ENCODE assay signal across 11 cellular contexts in genomic region chr10:102631525-102632393, GRCh38. TPM values are rescaled to one million over a fixed set of nuclear protein-coding genes. Genes with fewer than 3 reads are reported as not detected.
DNase-seq lines count a peak whose midpoint lies in the region; ATAC-seq and TF ChIP-seq lines count a peak whose summit lies in the region.
"Had no signal": no experiment of that assay in that cellular context is flagged by ENCODE, and none has a peak within 500 bp of the region (broad histone marks: within the 10 kb centered on the region; RNA-seq: fewer than 3 reads in every experiment).

No MANE protein-coding gene starts in this region.

- intact Hi-C loops in ascending aorta (cut with DNase I), result no loop called here
- intact Hi-C loops in transverse colon (cut with DNase I; ENCODE audit: low total_unique reads), result no loop called here
- intact Hi-C loops in Calu3 (cut with micrococcal nuclease; ENCODE audit: unreplicated experiment), result no loop called here

- H3K4me1 Mint-ChIP-seq in activated naive CD8-positive, alpha-beta T cell (ENCODE audit: low read depth), result peaks cover 49% of the 10 kb centered on the region
- H3K4me1 Mint-ChIP-seq in activated naive CD8-positive, alpha-beta T cell treated with anti-CD3 and anti-CD28 coated beads, Interleukin-2, amount 50 U/mL, for 24 hours, result peaks cover 39% of the 10 kb centered on the region
- H3K4me1 Mint-ChIP-seq in mesothelial cell of epicardium (peaks cover 78% of the 10 kb centered on the region), Calu3 (ENCODE audit: low read depth, unreplicated experiment) (peaks cover 82% of the 10 kb centered on the region)

- no peaks in the 10 kb centered on the region for H3K9me3 Mint-ChIP-seq in activated naive CD8-positive, alpha-beta T cell (ENCODE audit: low read depth)
- H3K9me3 Mint-ChIP-seq in activated naive CD8-positive, alpha-beta T cell treated with anti-CD3 and anti-CD28 coated beads, Interleukin-2, amount 50 U/mL, for 24 hours, result no peaks in the 10 kb centered on the region
- H3K9me3 Mint-ChIP-seq in mesothelial cell of epicardium (no peaks in the 10 kb centered on the region), Calu3 (ENCODE audit: low read depth, unreplicated experiment) (no peaks in the 10 kb centered on the region)

- in situ Hi-C loops in transverse colon (cut with MboI; ENCODE audit: low pct_ligation_motif_present in 1 of 4, low pct_unique_long_range_greater_than_20kb in 1 of 4, low sequenced_read_pairs in 3 of 4), result no loop called here
- in situ Hi-C loops in G401 (cut with HindIII; ENCODE audit: low sequenced_read_pairs), result no loop called here

- TF ChIP-seq CTCF in ascending aorta (IDR thresholded peaks at IDR 0.05), result no peak
- TF ChIP-seq CTCF in mesothelial cell of epicardium (IDR thresholded peaks at IDR 0.05; ENCODE audit: unreplicated experiment), result no peak
- no peak for TF ChIP-seq CTCF in transverse colon (IDR thresholded peaks at IDR 0.05)
- no peak for TF ChIP-seq CTCF in Calu3 (IDR thresholded peaks at IDR 0.05; ENCODE audit: unreplicated experiment)

- 72 to 100% methylated on average over 3 to 7 of the region's 10 CpGs for WGBS in transverse colon (ENCODE audit: low coverage in 1 of 2), 2 donors

- CTCF ChIA-PET in Calu3 (lab: Charles Lee), result interaction anchor here (0.6 kb wide), 1 partner anchor 247 kb away, joined by 5 read pairs; no protein-coding TSS in a partner anchor

- no peak for TF ChIP-seq POLR2A in transverse colon (IDR thresholded peaks at IDR 0.05)

- TF ChIP-seq EP300 in transverse colon (IDR thresholded peaks at IDR 0.05; ENCODE audit: low read depth), result no peak

- BruUV-seq in Calu3 (replicated peaks; lab: Mats Ljungman, UMichigan), result no TSS peak

- H3K4me3 Mint-ChIP-seq in activated naive CD8-positive, alpha-beta T cell, result no peak overlapping the region
- no peak overlapping the region for H3K4me3 Mint-ChIP-seq in activated naive CD8-positive, alpha-beta T cell treated with anti-CD3 and anti-CD28 coated beads, Interleukin-2, amount 50 U/mL, for 24 hours
- no peak overlapping the region for H3K4me3 Mint-ChIP-seq in mesothelial cell of epicardium
- no peak overlapping the region for H3K4me3 Mint-ChIP-seq in Calu3 (ENCODE audit: low read depth, unreplicated experiment)

- H3K4me1 ChIP-seq in ascending aorta (peaks cover 36 to 62% of the 10 kb centered on the region in 2 donors), transverse colon (peaks cover 41 to 69% (median 52%) of the 10 kb centered on the region in 4 donors)

- no peaks in the 10 kb centered on the region for H3K9me3 ChIP-seq in ascending aorta
- no peaks in the 10 kb centered on the region for H3K9me3 ChIP-seq in transverse colon

- H3K27me3 ChIP-seq in ascending aorta, result no peaks in the 10 kb centered on the region
- H3K27me3 ChIP-seq in transverse colon, result no peaks in the 10 kb centered on the region

- H3K27me3 Mint-ChIP-seq in activated naive CD8-positive, alpha-beta T cell, result no peaks in the 10 kb centered on the region
- no peaks in the 10 kb centered on the region for H3K27me3 Mint-ChIP-seq in activated naive CD8-positive, alpha-beta T cell treated with anti-CD3 and anti-CD28 coated beads, Interleukin-2, amount 50 U/mL, for 24 hours
- no peaks in the 10 kb centered on the region for H3K27me3 Mint-ChIP-seq in mesothelial cell of epicardium (ENCODE audit: low read depth)
- no peaks in the 10 kb centered on the region for H3K27me3 Mint-ChIP-seq in Calu3 (ENCODE audit: unreplicated experiment)

- peak overlapping the region; percentile 91 for H3K27ac Mint-ChIP-seq in activated naive CD8-positive, alpha-beta T cell
- no peak overlapping the region for H3K27ac Mint-ChIP-seq in activated naive CD8-positive, alpha-beta T cell treated with anti-CD3 and anti-CD28 coated beads, Interleukin-2, amount 50 U/mL, for 24 hours
- peak overlapping the region; percentile 100 for H3K27ac Mint-ChIP-seq in mesothelial cell of epicardium
- no peak overlapping the region for H3K27ac Mint-ChIP-seq in Calu3 (ENCODE audit: unreplicated experiment)

- H3K27ac ChIP-seq in ascending aorta, result peak overlapping the region; percentile 88 to 95
- peak overlapping the region in 3 of 4 donors; percentile 70 to 93 (median 86) for H3K27ac ChIP-seq in transverse colon

- H3K36me3 ChIP-seq in ascending aorta (peaks cover 0 to 6% of the 10 kb centered on the region in 2 donors), transverse colon (no peaks in the 10 kb centered on the region)

- H3K36me3 Mint-ChIP-seq in activated naive CD8-positive, alpha-beta T cell, result no peaks in the 10 kb centered on the region
- no peaks in the 10 kb centered on the region for H3K36me3 Mint-ChIP-seq in activated naive CD8-positive, alpha-beta T cell treated with anti-CD3 and anti-CD28 coated beads, Interleukin-2, amount 50 U/mL, for 24 hours (ENCODE audit: low read depth)
- peaks cover 3% of the 10 kb centered on the region for H3K36me3 Mint-ChIP-seq in mesothelial cell of epicardium
- peaks cover 17% of the 10 kb centered on the region for H3K36me3 Mint-ChIP-seq in Calu3 (ENCODE audit: insufficient read depth, unreplicated experiment)

- ATAC-seq in activated naive CD8-positive, alpha-beta T cell treated with anti-CD3 and anti-CD28 coated beads, Interleukin-2, amount 50 U/mL, for 24 hours, result no peak
- ATAC-seq: esophagus mucosa had no signal

- DNase-seq in activated naive CD8-positive, alpha-beta T cell treated with anti-CD3 and anti-CD28 coated beads, Interleukin-2, amount 50 U/mL, for 24 hours, result no peak
- DNase-seq in ascending aorta (ENCODE audit: low spot score in 2 of 2), result no peak
- no peak for DNase-seq in mesothelial cell of epicardium (ENCODE audit: low spot score in 2 of 2, unreplicated experiment in 2 of 2)
- no peak for DNase-seq in transverse colon
- DNase-seq in G401 (ENCODE audit: low spot score), result no peak
- no peak for DNase-seq in ecto neural progenitor cell (ENCODE audit: low spot score)
- DNase-seq in Calu3, result no peak
- DNase-seq: amniotic stem cell, H7 had no signal

- H3K4me3 ChIP-seq in ascending aorta, result no peak overlapping the region
- H3K4me3 ChIP-seq in transverse colon, result no peak overlapping the region

RNA-seq across cellular contexts. Expression of gene TRIM8, which starts 12.5 kb away (rescaled TPM):
- 216 TPM for total RNA-seq in ascending aorta
- total RNA-seq in mesothelial cell of epicardium, result 74.3 to 85.3 TPM (median 79.2 TPM) in 3 replicates
- total RNA-seq in transverse colon, result 100 to 1,000 TPM in 1 of 4 donors, 10 to 100 TPM in 3; 59.1 to 108 (median 66.8) TPM
- 30.2 and 44.4 TPM in 2 replicates for total RNA-seq in G401 (2014; rRNA removed; shearing (Covaris generic))
- 52.1 and 66.3 TPM in 2 replicates for total RNA-seq in Calu3 (2022)

Comparison
In these comparisons a context has a peak if more than half of its experiments do, and no peak if none do; other contexts are left out.
1. H3K27ac Mint-ChIP-seq: peak in activated naive CD8-positive, alpha-beta T cell (single experiment) and mesothelial cell of epicardium (single experiment); none in activated naive CD8-positive, alpha-beta T cell treated with anti-CD3 and anti-CD28 coated beads, Interleukin-2, amount 50 U/mL, for 24 hours (single experiment) and Calu3 (single experiment).